22 cellular contexts compared by ENCODE assay signal in genomic region chr12:81963651-81964050, GRCh38.
"Had no signal": no experiment of that assay in that cellular context is flagged by ENCODE, and none has a peak within 500 bp of the region (broad histone marks: within the 10 kb centered on the region; RNA-seq: fewer than 3 reads in every experiment).

No MANE protein-coding gene starts in this region.

- H3K27ac ChIP-seq: RWPE1, SJCRH30 had no signal

- DNase-seq: IMR-90, Karpas-422, KG1, MV-4-11, NCI-H1048, NCI-H1105, NCI-H1417, NCI-H1436 treated with DMSO at 0.1 percent for 48 hours, NCI-H1694, NCI-H187 treated with DMSO at 0.1 percent for 48 hours, NCI-H2029 treated with DMSO at 0.1 percent for 48 hours, NCI-H2171 treated with DMSO at 0.1 percent for 48 hours, NCI-H345, NCI-H446 treated with DMSO at 0.1 percent for 48 hours, NCI-H510A treated with DMSO at 0.1 percent for 48 hours, NCI-H526 treated with DMSO at 0.1 percent for 48 hours, NCI-H774, SHP77 treated with DMSO at 0.1 percent for 48 hours, SJCRH30, T-helper 1 cell had no signal

- FAIRE-seq: HepG2 had no signal
